8 cellular contexts compared by ENCODE assay signal in genomic region chr18:76451475-76452331, GRCh38. TPM values are rescaled to one million over a fixed set of nuclear protein-coding genes. Genes with fewer than 3 reads are reported as not detected.
DNase-seq lines count a peak whose midpoint lies in the region; ATAC-seq, FAIRE-seq and TF ChIP-seq lines count a peak whose summit lies in the region.

No MANE protein-coding gene starts in this region.

- H3K9ac ChIP-seq in MM.1S (ENCODE audit: low read length) (no peak overlapping the region), mammary epithelial cell (ENCODE audit: insufficient read depth, low read length) (peak overlapping the region; percentile 90), HepG2 (ENCODE audit: insufficient read depth, low read depth, low read length) (no peak overlapping the region), stomach smooth muscle (ENCODE audit: low read length in 2 of 2) (peak overlapping the region; percentile 69 to 91)

- no TSS peak for BruUV-seq in mammary epithelial cell (replicated peaks; lab: Mats Ljungman, UMichigan)
- no TSS peak for BruUV-seq in HepG2 (replicated peaks; lab: Mats Ljungman, UMichigan)

- intact Hi-C loops in mammary epithelial cell (cut with micrococcal nuclease): loop anchor here (5.0 kb wide), 2 partner anchors 121 to 236 kb away; no protein-coding TSS in a partner anchor
- intact Hi-C loops in HepG2 (cut with micrococcal nuclease; ENCODE audit: unreplicated experiment): no loop called here

- DNase-seq in GM12865 (ENCODE audit: low read depth): no peak
- DNase-seq in MM.1S: no peak
- no peak for DNase-seq in mammary epithelial cell
- no peak for DNase-seq in HepG2 (ENCODE audit: low spot score)
- DNase-seq in activated CD4-positive, CD25-positive, alpha-beta regulatory T cell (lab: John Stamatoyannopoulos, UW): no peak
- no peak for DNase-seq in cortex of kidney (lab: John Stamatoyannopoulos, UW)

- H2AFZ ChIP-seq in MM.1S (ENCODE audit: low read length) (no peak overlapping the region), mammary epithelial cell (ENCODE audit: low read depth, low read length) (peak overlapping the region; percentile 93), HepG2 (ENCODE audit: low read length) (no peak overlapping the region)

- no peaks in the 10 kb centered on the region for H3K4me1 ChIP-seq in MM.1S (ENCODE audit: low read length)
- H3K4me1 ChIP-seq in mammary epithelial cell (ENCODE audit: insufficient read depth, low read length): peaks cover 24% of the 10 kb centered on the region
- peaks cover 64% of the 10 kb centered on the region for H3K4me1 ChIP-seq in HepG2 (ENCODE audit: insufficient read depth, low read length)
- H3K4me1 ChIP-seq in stomach smooth muscle (ENCODE audit: control insufficient read depth, insufficient read depth, low read length): peaks cover 56% of the 10 kb centered on the region

- TF ChIP-seq EP300 in HepG2 (IDR thresholded peaks at IDR 0.05; ENCODE audit: low read depth in 2 of 2, low read length in 2 of 2) (no peak), HepG2 (CRISPR knock-in tag; IDR thresholded peaks at IDR 0.05; ENCODE audit: borderline replicate concordance) (no peak)

- H3K36me3 ChIP-seq in MM.1S (replicated peaks; ENCODE audit: insufficient read depth, low read length): no peaks in the 10 kb centered on the region
- no peaks in the 10 kb centered on the region for H3K36me3 ChIP-seq in mammary epithelial cell (ENCODE audit: insufficient read depth, low read length)
- H3K36me3 ChIP-seq in HepG2 (replicated peaks in 1 of 2; ENCODE audit: control insufficient read depth in 1 of 2, insufficient read depth in 2 of 2, low read length in 2 of 2): peaks cover 4 to 10% of the 10 kb centered on the region in 2 experiments; a peak in 1 of 5 replicates
- H3K36me3 ChIP-seq in stomach smooth muscle (ENCODE audit: control insufficient read depth in 2 of 2, insufficient read depth in 2 of 2, low read length in 2 of 2): no peaks in the 10 kb centered on the region

- H4K20me1 ChIP-seq in MM.1S (ENCODE audit: insufficient read depth, low read length): no peaks in the 10 kb centered on the region
- no peaks in the 10 kb centered on the region for H4K20me1 ChIP-seq in mammary epithelial cell (ENCODE audit: insufficient read depth, low read length)
- H4K20me1 ChIP-seq in HepG2 (ENCODE audit: insufficient read depth, low read length): peaks cover 89% of the 10 kb centered on the region

- no peaks in the 10 kb centered on the region for H3K9me3 ChIP-seq in MM.1S (replicated peaks; ENCODE audit: insufficient read depth, low read length)
- H3K9me3 ChIP-seq in mammary epithelial cell (replicated peaks; ENCODE audit: insufficient read depth, low read length): no peaks in the 10 kb centered on the region
- H3K9me3 ChIP-seq in HepG2 (ENCODE audit: low read length): no peaks in the 10 kb centered on the region
- no peaks in the 10 kb centered on the region for H3K9me3 ChIP-seq in stomach smooth muscle (ENCODE audit: control insufficient read depth in 2 of 2, low read length in 2 of 2)

- 52% methylated on average over 20 of the region's 26 CpGs for WGBS in mammary epithelial cell (ENCODE audit: low coverage, missing lambda C conversion rate)
- WGBS in HepG2 (ENCODE audit: low lambda C conversion rate): 96% methylated on average over 26 of the region's 26 CpGs

- H3K27ac ChIP-seq in MM.1S (ENCODE audit: low read length) (no peak overlapping the region), mammary epithelial cell (ENCODE audit: insufficient read depth, low read depth, low read length) (peak overlapping the region; percentile 77), HepG2 (ENCODE audit: extremely low read length, insufficient read depth, low read length) (no peak overlapping the region), stomach smooth muscle (ENCODE audit: low read length) (peak overlapping the region; percentile 91)

- TF ChIP-seq POLR2A in HepG2 (IDR thresholded peaks at IDR 0.05; ENCODE audit: insufficient read depth in 1 of 2, low read depth in 2 of 2, low read length in 2 of 2): no peak

- ATAC-seq in HepG2 (no peak), HG03457 (IDR thresholded peaks at IDR 0.05; ENCODE audit: unreplicated experiment) (no peak)

- H3K9me2 ChIP-seq in MM.1S (replicated peaks; ENCODE audit: insufficient read depth, low read length): no peaks in the 10 kb centered on the region

- no peak for FAIRE-seq in HepG2 (lab: Jason Lieb, UNC)

- dilution Hi-C loops in mammary epithelial cell (cut with HindIII; ENCODE audit: low sequenced_read_pairs): no loop called here

- no peak for TF ChIP-seq CTCF in GM12865 (IDR thresholded peaks at IDR 0.05; ENCODE audit: insufficient read depth, low read depth, low read length, missing control alignments)
- TF ChIP-seq CTCF in MM.1S (IDR thresholded peaks at IDR 0.05; ENCODE audit: low read length): no peak
- no peak for TF ChIP-seq CTCF in mammary epithelial cell (conservative IDR thresholded peaks at IDR 0.05 in 1 of 2, IDR thresholded peaks at IDR 0.05 in 1 of 2; ENCODE audit: extremely low read depth in 1 of 2, insufficient read depth in 1 of 2, low read depth in 1 of 2, low read length in 2 of 2)
- no peak for TF ChIP-seq CTCF in HepG2 (CRISPR knock-in tag; IDR thresholded peaks at IDR 0.05)

- in situ Hi-C loops in mammary epithelial cell (cut with MboI; ENCODE audit: low sequenced_read_pairs in 2 of 2): no loop called here
- in situ Hi-C loops in HepG2 (cut with HindIII; ENCODE audit: extremely low pct_ligation_motif_present, low pct_unique_long_range_greater_than_20kb): no loop called here

- H3F3A ChIP-seq in MM.1S (ENCODE audit: insufficient read depth, low read length): no peaks in the 10 kb centered on the region

- H3K27me3 ChIP-seq in MM.1S (replicated peaks; ENCODE audit: insufficient read depth, low read length) (no peaks in the 10 kb centered on the region), mammary epithelial cell (ENCODE audit: insufficient read depth, low read length) (no peaks in the 10 kb centered on the region), HepG2 (ENCODE audit: control insufficient read depth in 1 of 2, insufficient read depth in 2 of 2, low read length in 2 of 2) (no peaks in the 10 kb centered on the region), stomach smooth muscle (ENCODE audit: control insufficient read depth in 1 of 2, insufficient read depth in 2 of 2, low read length in 2 of 2) (no peaks in the 10 kb centered on the region)

- H3K79me2 ChIP-seq in MM.1S (ENCODE audit: low read length) (no peaks in the 10 kb centered on the region), mammary epithelial cell (ENCODE audit: insufficient read depth, low read length) (peaks cover 95% of the 10 kb centered on the region), HepG2 (ENCODE audit: insufficient read depth, low read length) (peaks cover 97% of the 10 kb centered on the region)

- peak overlapping the region; percentile 29; the same call in 1 of the 2 replicates for H3K4me2 ChIP-seq in MM.1S (ENCODE audit: low read depth, low read length)
- peak overlapping the region; percentile 96 for H3K4me2 ChIP-seq in mammary epithelial cell (ENCODE audit: insufficient read depth, low read depth, low read length)
- H3K4me2 ChIP-seq in HepG2 (ENCODE audit: low read depth, low read length): no peak overlapping the region

- CTCF ChIA-PET in mammary epithelial cell (lab: Charles Lee; ENCODE audit: low non-redundant PET): interaction anchor here (0.6 kb wide), 2 partner anchors 36 to 258 kb away, joined by 3 to 4 read pairs; no protein-coding TSS in a partner anchor
- CTCF ChIA-PET in HepG2 (lab: Yijun Ruan, JAX; ENCODE audit: low intra/inter-chr PET ratio, low total read pairs): no interaction called here

- no peak for TF ChIP-seq RAD21 in HepG2 (CRISPR knock-in tag; IDR thresholded peaks at IDR 0.05)

- H3K4me3 ChIP-seq in GM12865 (ENCODE audit: low read depth, low read length) (peak overlapping the region; percentile 46), MM.1S (ENCODE audit: low read length) (peak overlapping the region; percentile 11; the same call in 1 of the 2 replicates), mammary epithelial cell (replicated peaks in 1 of 3; ENCODE audit: insufficient read depth in 1 of 3, low read depth in 2 of 3, low read length in 3 of 3) (peak overlapping the region; percentile 52 to 62 (median 52)), HepG2 (replicated peaks in 1 of 3; ENCODE audit: insufficient read depth in 1 of 3, low read depth in 2 of 3, low read length in 3 of 3) (no peak overlapping the region), stomach smooth muscle (ENCODE audit: low read length in 2 of 2) (peak overlapping the region; percentile 75 to 88)

- POLR2A ChIA-PET in HepG2 (lab: Yijun Ruan, JAX): no interaction called here

TF ChIP-seq in HepG2, 621 proteins besides CTCF, POLR2A, EP300 and RAD21:
- TF ChIP-seq RBM22 (optimal IDR thresholded peaks at IDR 0.05; ENCODE audit: low read length) (peak; percentile 20), HNRNPL (IDR thresholded peaks at IDR 0.05; ENCODE audit: low read depth, low read length) (no peak)
TF ChIP-seq in HepG2: peak in this region for 1.

RNA-seq across cellular contexts. Expression of gene ZNF516, which starts 43.3 kb away (rescaled TPM):
- total RNA-seq in mammary epithelial cell (10 to 100 TPM; 27.2 to 36.0 TPM), HepG2 (2016; rRNA removed; fragmentation: Illumina TruSeq; extraction: Trizol) (13.7 and 18.7 TPM in 2 replicates)
- polyA plus RNA-seq in mammary epithelial cell (7.5 TPM), HepG2 (2011; rRNA removed) (15.9 and 16.6 TPM in 2 replicates)
- polyA minus RNA-seq in mammary epithelial cell: 10.3 TPM
- total RNA-seq in HepG2 (2016; cell fraction: cytosol; rRNA removed; fragmentation: Illumina TruSeq; extraction: Trizol; ENCODE audit: low read depth): 8.6 and 8.9 TPM in 2 replicates
- total RNA-seq in HepG2 (2016; cell fraction: insoluble cytoplasmic fraction; rRNA removed; fragmentation: Illumina TruSeq; extraction: Trizol): 12.1 and 14.0 TPM in 2 replicates
- total RNA-seq in HepG2 (2016; cell fraction: membrane; rRNA removed; fragmentation: Illumina TruSeq; extraction: Trizol): 13.3 and 14.6 TPM in 2 replicates
- 22.7 and 24.6 TPM in 2 replicates for total RNA-seq in HepG2 (2016; cell fraction: nucleus; rRNA removed; fragmentation: Illumina TruSeq; extraction: Trizol)
- polyA plus RNA-seq in HepG2 (2011; cell fraction: cytosol; rRNA removed): 7.7 and 8.0 TPM in 2 replicates
- 47.5 and 64.5 TPM in 2 replicates for polyA plus RNA-seq in HepG2 (2011; cell fraction: nucleus; rRNA removed)
- polyA plus RNA-seq in HepG2 (2012): 17.9 and 19.5 TPM in 2 replicates
- polyA plus RNA-seq in HepG2 (2016; cell fraction: cytosol; fragmentation: Illumina TruSeq; extraction: Trizol; ENCODE audit: low read depth): 0.54 and 1.1 TPM in 2 replicates
- polyA plus RNA-seq in HepG2 (2016; cell fraction: insoluble cytoplasmic fraction; fragmentation: Illumina TruSeq; extraction: Trizol; ENCODE audit: low read depth): 10.2 and 12.1 TPM in 2 replicates
- 2.0 and 2.4 TPM in 2 replicates for polyA plus RNA-seq in HepG2 (2016; cell fraction: membrane; fragmentation: Illumina TruSeq; extraction: Trizol; ENCODE audit: low read depth)
- polyA plus RNA-seq in HepG2 (2016; cell fraction: nucleus; fragmentation: Illumina TruSeq; extraction: Trizol; ENCODE audit: insufficient read depth, low read depth): 27.0 and 28.2 TPM in 2 replicates
- polyA minus RNA-seq in HepG2 (2011; rRNA and poly(A)+ RNA removed; ENCODE audit: low replicate concordance): 0.23 and 36.8 TPM in 2 replicates
- polyA minus RNA-seq in HepG2 (2011; cell fraction: cytosol; rRNA and poly(A)+ RNA removed): 18.4 and 18.5 TPM in 2 replicates
- 61.5 and 68.2 TPM in 2 replicates for polyA minus RNA-seq in HepG2 (2011; cell fraction: nucleus; rRNA and poly(A)+ RNA removed)

Comparison
In these comparisons a context has a peak if more than half of its experiments do, and no peak if none do; other contexts are left out.
1. H3K4me3 ChIP-seq: peak in GM12865 (single experiment), MM.1S (single experiment), mammary epithelial cell (3 of 3) and stomach smooth muscle (2 of 2); none in HepG2 (0 of 3).
2. H3K27ac ChIP-seq: peak in mammary epithelial cell (single experiment) and stomach smooth muscle (single experiment); none in MM.1S (single experiment) and HepG2 (single experiment).
3. H3K9ac ChIP-seq: peak in mammary epithelial cell (single experiment) and stomach smooth muscle (2 of 2); none in MM.1S (single experiment) and HepG2 (single experiment).